In genomic region chr5:126799780-126800179, GRCh38 we compare ENCODE assay signal across 27 cellular contexts. TPM values are rescaled to one million over a fixed set of nuclear protein-coding genes. Genes with fewer than 3 reads are reported as not detected.
DNase-seq lines count a peak whose midpoint lies in the region; ATAC-seq, FAIRE-seq and TF ChIP-seq lines count a peak whose summit lies in the region.
"Had no signal": no experiment of that assay in that cellular context is flagged by ENCODE, and none has a peak within 500 bp of the region (broad histone marks: within the 10 kb centered on the region; RNA-seq: fewer than 3 reads in every experiment).

No MANE protein-coding gene starts in this region.

- no peaks in the 10 kb centered on the region for H3K36me3 ChIP-seq in CD4-positive, CD25-positive, alpha-beta regulatory T cell (ENCODE audit: control insufficient read depth, insufficient read depth, low read length)
- H3K36me3 ChIP-seq in RWPE2 (ENCODE audit: low read depth) (peaks cover 16% of the 10 kb centered on the region), mesodermal cell (ENCODE audit: control insufficient read depth, insufficient read depth, low read length) (peaks cover 22% of the 10 kb centered on the region)
- H3K36me3 ChIP-seq: brain microvascular endothelial cell had no signal

- FAIRE-seq in urothelium cell line (lab: Jason Lieb, UNC), result no peak
- FAIRE-seq: A204.1, GM12892, HepG2 had no signal

- H3K27me3 ChIP-seq in CD4-positive, CD25-positive, alpha-beta regulatory T cell (ENCODE audit: control insufficient read depth, insufficient read depth, low read length), result no peaks in the 10 kb centered on the region
- no peaks in the 10 kb centered on the region for H3K27me3 ChIP-seq in RWPE2 (ENCODE audit: insufficient read depth, poor library complexity, severe bottlenecking)
- H3K27me3 ChIP-seq: brain microvascular endothelial cell had no signal

- H3K27ac ChIP-seq in CD4-positive, CD25-positive, alpha-beta regulatory T cell (ENCODE audit: insufficient read depth, low read length, poor library complexity, severe bottlenecking), result no peak overlapping the region
- H3K27ac ChIP-seq in RWPE2 (ENCODE audit: poor library complexity, severe bottlenecking) (no peak overlapping the region), mesodermal cell (ENCODE audit: low read depth, low read length, severe bottlenecking) (peak overlapping the region; percentile 29)
- H3K27ac ChIP-seq: brain microvascular endothelial cell, epithelial cell of prostate, HL-60, skin epidermis had no signal

- no peaks in the 10 kb centered on the region for H3K27me3 Mint-ChIP-seq in T-helper 2 cell treated with Interferon-gamma antibody and Interleukin-4, amounts not matched to agents 5 μg/mL and 100 μg/mL, for 36 hours (ENCODE audit: low read depth)
- no peaks in the 10 kb centered on the region for H3K27me3 Mint-ChIP-seq in CD4-positive, CD25-positive, alpha-beta regulatory T cell

- no peaks in the 10 kb centered on the region for H3K9me3 ChIP-seq in CD4-positive, CD25-positive, alpha-beta regulatory T cell (ENCODE audit: control insufficient read depth in 2 of 2, low read length in 2 of 2)
- H3K9me3 ChIP-seq in RWPE2 (ENCODE audit: severe bottlenecking) (no peaks in the 10 kb centered on the region), mesodermal cell (ENCODE audit: control insufficient read depth, low read length) (no peaks in the 10 kb centered on the region)

- H3K4me3 ChIP-seq in CD4-positive, CD25-positive, alpha-beta regulatory T cell (ENCODE audit: low read depth, low read length), result no peak overlapping the region
- H3K4me3 ChIP-seq in RWPE2 (ENCODE audit: severe bottlenecking) (no peak overlapping the region), mesodermal cell (ENCODE audit: extremely low read depth, insufficient read depth, low read length, poor library complexity, severe bottlenecking) (no peak overlapping the region)
- H3K4me3 ChIP-seq: lung, skin epidermis had no signal

- no peak overlapping the region for H3K4me3 Mint-ChIP-seq in T-helper 2 cell treated with Interferon-gamma antibody and Interleukin-4, amounts not matched to agents 5 μg/mL and 100 μg/mL, for 36 hours
- H3K4me3 Mint-ChIP-seq in CD4-positive, CD25-positive, alpha-beta regulatory T cell, result peak overlapping the region in 1 of 4 donors; percentile 30

- peaks cover 39% of the 10 kb centered on the region for H3K4me1 Mint-ChIP-seq in T-helper 2 cell treated with Interferon-gamma antibody and Interleukin-4, amounts not matched to agents 5 μg/mL and 100 μg/mL, for 36 hours (ENCODE audit: low read depth)
- peaks cover 23 to 64% (median 47%) of the 10 kb centered on the region in 4 donors for H3K4me1 Mint-ChIP-seq in CD4-positive, CD25-positive, alpha-beta regulatory T cell

- H3K4me1 ChIP-seq in CD4-positive, CD25-positive, alpha-beta regulatory T cell (ENCODE audit: control insufficient read depth, insufficient read depth, low read length, poor library complexity, severe bottlenecking), result peaks cover 29% of the 10 kb centered on the region
- H3K4me1 ChIP-seq in RWPE2 (ENCODE audit: insufficient read depth, poor library complexity, severe bottlenecking) (no peaks in the 10 kb centered on the region), mesodermal cell (ENCODE audit: control insufficient read depth, insufficient read depth, low read length, poor library complexity, severe bottlenecking) (peaks cover 4% of the 10 kb centered on the region)

- ATAC-seq in CD4-positive, CD25-positive, alpha-beta regulatory T cell (ENCODE audit: low read depth in 2 of 2), result no peak
- ATAC-seq in RWPE2 (ENCODE audit: low read depth), result peak; percentile 13; the same call in 1 of the 3 replicates
- ATAC-seq: HCT116, HepG2 had no signal

- WGBS in mesodermal cell (ENCODE audit: insufficient coverage in 2 of 2), 2 experiments, result 100% methylated on average over 1 of the region's 1 CpG; no CpG with 5 or more reads in 1 of the 2 experiments

- TF ChIP-seq CTCF in RWPE2 (IDR thresholded peaks at IDR 0.05; ENCODE audit: poor library complexity, severe bottlenecking), result no peak

- DNase-seq in T-helper 2 cell treated with Interferon-gamma antibody and Interleukin-4, amounts not matched to agents 5 μg/mL and 100 μg/mL, for 36 hours (ENCODE audit: low spot score), result no peak
- DNase-seq in T-helper 2 cell (no peak), RWPE2 (ENCODE audit: low spot score) (no peak), urothelium cell line (ENCODE audit: low spot score) (no peak), mesenteric fat pad (ENCODE audit: low spot score) (no peak)
- no peak for DNase-seq in CD4-positive, CD25-positive, alpha-beta regulatory T cell
- DNase-seq in activated effector memory CD4-positive, alpha-beta T cell treated with anti-CD3 and anti-CD28 coated beads, Interleukin-2, amount 50 U/mL, for 16 hours, result no peak
- DNase-seq: activated gamma-delta T cell treated with Interleukin-2 at 50 U/mL for 16 hours; brain microvascular endothelial cell; Calu3; head of caudate nucleus; kidney glomerular epithelial cell; NCI-H1092 treated with DMSO at 0.1 percent for 48 hours; NCI-H2029; NCI-H82; occipital lobe; SHP77; stimulated activated CD4-positive, alpha-beta T cell treated with anti-CD3 and anti-CD28 coated beads, Interleukin-2, amount 100 ng/mL, for 24 hours had no signal

- peak overlapping the region; percentile 55 for H3K27ac Mint-ChIP-seq in T-helper 2 cell treated with Interferon-gamma antibody and Interleukin-4, amounts not matched to agents 5 μg/mL and 100 μg/mL, for 36 hours
- peak overlapping the region; percentile 15 to 79 (median 79) for H3K27ac Mint-ChIP-seq in CD4-positive, CD25-positive, alpha-beta regulatory T cell

- peaks cover 26% of the 10 kb centered on the region for H3K36me3 Mint-ChIP-seq in T-helper 2 cell treated with Interferon-gamma antibody and Interleukin-4, amounts not matched to agents 5 μg/mL and 100 μg/mL, for 36 hours (ENCODE audit: low read depth)
- peaks cover 4% of the 10 kb centered on the region for H3K36me3 Mint-ChIP-seq in CD4-positive, CD25-positive, alpha-beta regulatory T cell

- H3K9me3 Mint-ChIP-seq in T-helper 2 cell treated with Interferon-gamma antibody and Interleukin-4, amounts not matched to agents 5 μg/mL and 100 μg/mL, for 36 hours, result no peaks in the 10 kb centered on the region
- H3K9me3 Mint-ChIP-seq in CD4-positive, CD25-positive, alpha-beta regulatory T cell, result no peaks in the 10 kb centered on the region

RNA-seq across cellular contexts. Expression of gene LMNB1, which starts 22.8 kb away (rescaled TPM):
- 52.5 TPM for total RNA-seq in CD4-positive, CD25-positive, alpha-beta regulatory T cell
- polyA plus RNA-seq in CD4-positive, CD25-positive, alpha-beta regulatory T cell, result 10 to 100 TPM; 11.5 to 21.9 (median 17.3) TPM
- polyA plus RNA-seq in mesodermal cell (2013, experiment 1 of 2), result 117 TPM
- polyA plus RNA-seq in mesodermal cell (2013, experiment 2 of 2), result 125 TPM
- total RNA-seq in mesenteric fat pad, result 6.5 TPM
